ENCODE assay signal across 8 cellular contexts in the genomic region with DNA sequence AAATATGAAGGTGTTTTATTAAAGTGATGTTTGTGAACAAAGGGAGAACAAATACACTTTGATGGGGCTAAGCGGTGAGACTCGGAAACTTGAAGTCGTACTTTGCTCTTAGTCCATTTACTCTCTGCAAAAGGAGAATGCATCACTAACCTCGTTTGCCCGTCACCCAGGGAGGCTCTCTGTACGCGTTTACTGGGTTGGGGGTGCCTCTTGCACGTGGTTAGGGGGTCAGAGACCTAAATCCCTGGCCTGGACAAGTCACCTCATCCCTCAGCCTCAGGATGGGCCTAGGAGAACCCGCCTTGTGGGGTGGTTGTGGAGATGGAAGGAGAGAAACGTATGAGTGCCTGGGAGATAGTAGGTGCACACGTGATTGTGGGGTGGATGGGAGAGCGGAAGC. TPM values are rescaled to one million over a fixed set of nuclear protein-coding genes. Genes with fewer than 3 reads are reported as not detected.
DNase-seq lines count a peak whose midpoint lies in the region; ATAC-seq and TF ChIP-seq lines count a peak whose summit lies in the region.

No MANE protein-coding gene starts in this region.

- TF ChIP-seq CTCF in heart left ventricle (IDR thresholded peaks at IDR 0.05) = no peak
- no peak for TF ChIP-seq CTCF in transverse colon (IDR thresholded peaks at IDR 0.05)

- no peaks in the 10 kb centered on the region for H3K27me3 Mint-ChIP-seq in activated naive CD8-positive, alpha-beta T cell treated with anti-CD3 and anti-CD28 coated beads, Interleukin-2, amount 10 ng/mL, durations not matched to agents 7 days and 5 days
- no peaks in the 10 kb centered on the region for H3K27me3 Mint-ChIP-seq in memory B cell

- in situ Hi-C loops in transverse colon (cut with MboI; ENCODE audit: low pct_ligation_motif_present in 1 of 4, low pct_unique_long_range_greater_than_20kb in 1 of 4, low sequenced_read_pairs in 3 of 4) = loop anchor here in 1 of 4 donors (10.0 to 25.0 kb wide), 2 partner anchors 198 to 436 kb away; partner anchors contain the start of gene SSTR3

- TF ChIP-seq POLR2A in heart left ventricle (IDR thresholded peaks at IDR 0.05) (no peak), transverse colon (IDR thresholded peaks at IDR 0.05) (no peak)

- H3K36me3 Mint-ChIP-seq in activated naive CD8-positive, alpha-beta T cell treated with anti-CD3 and anti-CD28 coated beads, Interleukin-2, amount 10 ng/mL, durations not matched to agents 7 days and 5 days = no peaks in the 10 kb centered on the region
- peaks cover 6% of the 10 kb centered on the region for H3K36me3 Mint-ChIP-seq in memory B cell

- peaks cover 0 to 22% (median 12%) of the 10 kb centered on the region in 12 donors for H3K4me1 ChIP-seq in heart left ventricle
- peaks cover 8 to 14% (median 11%) of the 10 kb centered on the region in 4 donors for H3K4me1 ChIP-seq in transverse colon

- H3K4me1 Mint-ChIP-seq in activated naive CD8-positive, alpha-beta T cell treated with anti-CD3 and anti-CD28 coated beads, Interleukin-2, amount 10 ng/mL, durations not matched to agents 7 days and 5 days = peaks cover 26% of the 10 kb centered on the region
- peaks cover 6% of the 10 kb centered on the region for H3K4me1 Mint-ChIP-seq in memory B cell

- TF ChIP-seq EP300 in transverse colon (IDR thresholded peaks at IDR 0.05; ENCODE audit: low read depth) = no peak

- ATAC-seq in heart left ventricle = no peak
- no peak for ATAC-seq in left cardiac atrium
- no peak for ATAC-seq in activated naive CD8-positive, alpha-beta T cell treated with anti-CD3 and anti-CD28 coated beads, Interleukin-2, amount 10 ng/mL, durations not matched to agents 7 days and 5 days (ENCODE audit: low read depth)
- no peak for ATAC-seq in memory B cell (ENCODE audit: low read depth)

- H3K27me3 ChIP-seq in heart left ventricle (no peaks in the 10 kb centered on the region), transverse colon (no peaks in the 10 kb centered on the region)

- intact Hi-C loops in heart left ventricle (cut with DNase I) = loop anchor here in 6 of 10 donors (5.0 to 10.0 kb wide), 5 partner anchors 201 to 418 kb away; no protein-coding TSS in a partner anchor
- intact Hi-C loops in left cardiac atrium (cut with DNase I) = loop anchor here in 1 of 2 donors (10.0 kb wide), 1 partner anchor 232 kb away; no protein-coding TSS in a partner anchor
- intact Hi-C loops in transverse colon (cut with DNase I; ENCODE audit: low total_unique reads) = no loop called here

- H3K27ac Mint-ChIP-seq in activated naive CD8-positive, alpha-beta T cell treated with anti-CD3 and anti-CD28 coated beads, Interleukin-2, amount 10 ng/mL, durations not matched to agents 7 days and 5 days = peak overlapping the region; percentile 92
- H3K27ac Mint-ChIP-seq in memory B cell = peak overlapping the region; percentile 99

- 72 to 80% (median 77%) methylated on average over 12 of the region's 12 CpGs for WGBS in heart left ventricle, 4 donors
- WGBS in transverse colon (ENCODE audit: low coverage in 1 of 2), 2 donors = 38 to 61% methylated on average over 6 to 12 of the region's 12 CpGs

- H3K9me3 Mint-ChIP-seq in activated naive CD8-positive, alpha-beta T cell treated with anti-CD3 and anti-CD28 coated beads, Interleukin-2, amount 10 ng/mL, durations not matched to agents 7 days and 5 days = no peaks in the 10 kb centered on the region
- H3K9me3 Mint-ChIP-seq in memory B cell = no peaks in the 10 kb centered on the region

- H3K9me3 ChIP-seq in heart left ventricle (no peaks in the 10 kb centered on the region), transverse colon (no peaks in the 10 kb centered on the region)

- H3K4me3 ChIP-seq in heart left ventricle (peak overlapping the region in 9 of 12 donors; percentile 15 to 98 (median 35)), transverse colon (peak overlapping the region in 3 of 4 donors; percentile 11 to 96 (median 40))

- POLR2A ChIA-PET in activated naive CD8-positive, alpha-beta T cell treated with anti-CD3 and anti-CD28 coated beads, Interleukin-2, amount 10 ng/mL, durations not matched to agents 7 days and 5 days (lab: Charles Lee) = interaction anchor here (0.8 to 2.1 kb wide), 15 partner anchors 9 to 453 kb away, joined by 3 to 17 read pairs (median 4); partner anchors contain the start of genes EIF3D, NCF4 and TST

- peaks cover 0 to 8% (median 0%) of the 10 kb centered on the region in 9 donors for H3K36me3 ChIP-seq in heart left ventricle
- no peaks in the 10 kb centered on the region for H3K36me3 ChIP-seq in transverse colon

- peak overlapping the region in 10 of 12 donors; percentile 37 to 77 (median 56) for H3K27ac ChIP-seq in heart left ventricle
- H3K27ac ChIP-seq in transverse colon = peak overlapping the region; percentile 64 to 77 (median 68)

- peak overlapping the region; percentile 83 for H3K4me3 Mint-ChIP-seq in activated naive CD8-positive, alpha-beta T cell treated with anti-CD3 and anti-CD28 coated beads, Interleukin-2, amount 10 ng/mL, durations not matched to agents 7 days and 5 days
- H3K4me3 Mint-ChIP-seq in memory B cell = peak overlapping the region; percentile 95

- no peak for DNase-seq in heart left ventricle
- DNase-seq in left cardiac atrium = no peak
- DNase-seq in activated naive CD8-positive, alpha-beta T cell treated with anti-CD3 and anti-CD28 coated beads, Interleukin-2, amount 10 ng/mL, durations not matched to agents 7 days and 5 days = peak; percentile 49
- peak in 1 of 2 donors; percentile 20 for DNase-seq in memory B cell (ENCODE audit: low spot score in 2 of 2)
- DNase-seq in transverse colon = no peak
- no peak for DNase-seq in islet precursor cell
- DNase-seq in iPS-NIHi7 (ENCODE audit: extremely low spot score) = no peak
- DNase-seq in NCI-H2029 treated with DMSO at 0.1 percent for 48 hours (lab: John Stamatoyannopoulos, UW) = no peak

RNA-seq across cellular contexts. Expression of gene IFT27, which starts 0.8 kb away (rescaled TPM):
- 10 to 100 TPM; 18.9 to 33.8 (median 25.8) TPM for total RNA-seq in heart left ventricle
- polyA plus RNA-seq in heart left ventricle = 10 to 100 TPM; 18.4 to 36.7 TPM
- total RNA-seq in left cardiac atrium = 10 to 100 TPM; 27.6 to 28.1 TPM
- 10 to 100 TPM; 23.5 to 27.8 TPM for total RNA-seq in activated naive CD8-positive, alpha-beta T cell treated with anti-CD3 and anti-CD28 coated beads, Interleukin-2, amount 10 ng/mL, durations not matched to agents 7 days and 5 days
- 10 to 100 TPM in 2 of 4 donors, 1 to 10 TPM in 2; 5.8 to 22.7 (median 12.9) TPM for total RNA-seq in transverse colon

RNA-seq across cellular contexts. Expression of gene PVALB, which starts 40.1 kb away (rescaled TPM):
- total RNA-seq in heart left ventricle = not detected
- polyA plus RNA-seq in heart left ventricle = not detected
- total RNA-seq in left cardiac atrium = not detected
- not detected for total RNA-seq in activated naive CD8-positive, alpha-beta T cell treated with anti-CD3 and anti-CD28 coated beads, Interleukin-2, amount 10 ng/mL, durations not matched to agents 7 days and 5 days
- 1 to 10 TPM in 1 of 4 donors, not detected in 3; 2.7 TPM for total RNA-seq in transverse colon
